In genomic region chr2:61017556-61018318, GRCh38 we compare ENCODE assay signal across 8 cellular contexts. TPM values are rescaled to one million over a fixed set of nuclear protein-coding genes. Genes with fewer than 3 reads are reported as not detected.
DNase-seq lines count a peak whose midpoint lies in the region; ATAC-seq and TF ChIP-seq lines count a peak whose summit lies in the region.

TSS of gene PEX13 (plus strand) at chr2:61017720. CDS start at chr2:61017760, 40 bp downstream.
TSS of gene PUS10 (minus strand) at chr2:61018255. CDS start at chr2:61011890, 6,365 bp downstream.

- H3F3A ChIP-seq in PC-9 (ENCODE audit: insufficient read depth, low read depth) (peaks cover 58% of the 10 kb centered on the region), neural cell (ENCODE audit: insufficient read depth, low read length, poor library complexity, severe bottlenecking) (no peaks in the 10 kb centered on the region)

- BruUV-seq in PC-9 (replicated peaks; lab: Mats Ljungman, UMichigan), result TSS peak; percentile 70

- TF ChIP-seq RAD21 in neural cell (conservative IDR thresholded peaks at IDR 0.05), result no peak

- H3K79me2 ChIP-seq in PC-9 (ENCODE audit: low read depth) (peaks cover 71% of the 10 kb centered on the region), neural cell (replicated peaks; ENCODE audit: insufficient read depth, low read length) (peaks cover 46% of the 10 kb centered on the region)

- no peak for TF ChIP-seq EP300 in neural cell (conservative IDR thresholded peaks at IDR 0.05; ENCODE audit: poor library complexity, severe bottlenecking)

- CTCF ChIA-PET in PC-9 (lab: Charles Lee), result no interaction called here

- ATAC-seq in stimulated activated naive CD8-positive, alpha-beta T cell treated with anti-CD3 and anti-CD28 coated beads, Interleukin-15, amount 100 ng/mL, for 72 hours, result peak; percentile 91

- H2AFZ ChIP-seq in PC-9, result peak within 1 kb of the TSS; percentile 84
- H2AFZ ChIP-seq in neural cell (ENCODE audit: low read depth, low read length), result peak within 1 kb of the TSS; percentile 84

- H3K27me3 ChIP-seq in PC-9 (ENCODE audit: insufficient read depth, low read depth) (no peaks in the 10 kb centered on the region), neural cell (ENCODE audit: insufficient read depth, low read depth, low read length) (no peaks in the 10 kb centered on the region)

- H3K9me2 ChIP-seq in PC-9 (ENCODE audit: insufficient read depth) (no peaks in the 10 kb centered on the region), neural cell (ENCODE audit: insufficient read depth, low read length) (no peaks in the 10 kb centered on the region)

- H3K9me3 ChIP-seq in PC-9 (ENCODE audit: insufficient read depth, low read depth), result no peaks in the 10 kb centered on the region; the same call in 1 of the 2 replicates
- H3K9me3 ChIP-seq in neural cell (ENCODE audit: low read length), result no peaks in the 10 kb centered on the region

- H3K27ac ChIP-seq in PC-9 (peak within 1 kb of the TSS; percentile 98), neural cell (ENCODE audit: low read length) (peak within 1 kb of the TSS; percentile 87)

- H3K4me2 ChIP-seq in PC-9, result peak within 1 kb of the TSS; percentile 85
- peak within 1 kb of the TSS; percentile 97 for H3K4me2 ChIP-seq in neural cell (ENCODE audit: low read length)

- H3K4me3 Mint-ChIP-seq in activated T-helper 2 cell treated with anti-CD3 and anti-CD28 coated beads, Interferon-gamma antibody, Interleukin-2, Interleukin-4, amounts not matched to agents 10 μg/mL and 5 μg/mL and 100 μg/mL, durations not matched to agents 14 hours and 24 hours and 36 hours (ENCODE audit: low read depth), result peak within 1 kb of the TSS; percentile 98
- H3K4me3 Mint-ChIP-seq in stimulated activated naive CD8-positive, alpha-beta T cell treated with anti-CD3 and anti-CD28 coated beads, Interleukin-15, amount 100 ng/mL, for 72 hours, result peak within 1 kb of the TSS; percentile 93 to 99

- intact Hi-C loops in PC-9 (cut with micrococcal nuclease; ENCODE audit: unreplicated experiment), result loop anchor here (1.0 to 10.0 kb wide), 4 partner anchors 12 to 157 kb away; partner anchors contain the start of genes REL and SANBR
- intact Hi-C loops in activated T-helper 2 cell treated with anti-CD3 and anti-CD28 coated beads, Interferon-gamma antibody, Interleukin-2, Interleukin-4, amounts not matched to agents 10 μg/mL and 5 μg/mL and 100 μg/mL, durations not matched to agents 14 hours and 24 hours and 36 hours (cut with micrococcal nuclease), result loop anchor here (1.0 to 5.0 kb wide), 7 partner anchors 48 to 521 kb away; partner anchors contain the start of genes REL, SANBR, USP34 and XPO1

- TF ChIP-seq CTCF in GM20000 (IDR thresholded peaks at IDR 0.05; ENCODE audit: extremely low read depth, missing control alignments) (no peak), PC-9 (conservative IDR thresholded peaks at IDR 0.05) (no peak), fibroblast of the aortic adventitia (IDR thresholded peaks at IDR 0.05; ENCODE audit: insufficient read depth, low read length) (no peak), neural cell (IDR thresholded peaks at IDR 0.05; ENCODE audit: poor library complexity, severe bottlenecking) (no peak)

- H4K20me1 ChIP-seq in PC-9 (ENCODE audit: insufficient read depth), result peaks cover 12% of the 10 kb centered on the region
- no peaks in the 10 kb centered on the region for H4K20me1 ChIP-seq in neural cell (ENCODE audit: insufficient read depth)

- DNase-seq in DMS 273 treated with DMSO at 0.1 percent for 48 hours (lab: John Stamatoyannopoulos, UW), result peak; percentile 83
- DNase-seq in GM20000 (ENCODE audit: low spot score), result peak; percentile 73
- DNase-seq in HT-29 (ENCODE audit: low spot score), result peak; percentile 72
- DNase-seq in PC-9, result peak; percentile 72 to 79
- DNase-seq in activated T-helper 2 cell treated with anti-CD3 and anti-CD28 coated beads, Interferon-gamma antibody, Interleukin-2, Interleukin-4, amounts not matched to agents 10 μg/mL and 5 μg/mL and 100 μg/mL, durations not matched to agents 14 hours and 24 hours and 36 hours (ENCODE audit: low spot score), result peak; percentile 67
- no peak for DNase-seq in fibroblast of the aortic adventitia (ENCODE audit: low read depth)
- DNase-seq in stimulated activated naive CD8-positive, alpha-beta T cell treated with anti-CD3 and anti-CD28 coated beads, Interleukin-15, amount 100 ng/mL, for 72 hours, result peak; percentile 75 to 76

- no peaks in the 10 kb centered on the region for H3K27me3 Mint-ChIP-seq in activated T-helper 2 cell treated with anti-CD3 and anti-CD28 coated beads, Interferon-gamma antibody, Interleukin-2, Interleukin-4, amounts not matched to agents 10 μg/mL and 5 μg/mL and 100 μg/mL, durations not matched to agents 14 hours and 24 hours and 36 hours (ENCODE audit: low read depth)
- H3K27me3 Mint-ChIP-seq in stimulated activated naive CD8-positive, alpha-beta T cell treated with anti-CD3 and anti-CD28 coated beads, Interleukin-15, amount 100 ng/mL, for 72 hours, result no peaks in the 10 kb centered on the region

- H3K4me3 ChIP-seq in PC-9 (peak within 1 kb of the TSS; percentile 87), fibroblast of the aortic adventitia (ENCODE audit: low read depth, low read length) (peak within 1 kb of the TSS; percentile 94), neural cell (ENCODE audit: low read length) (peak within 1 kb of the TSS; percentile 85)

- H3K9me3 Mint-ChIP-seq in activated T-helper 2 cell treated with anti-CD3 and anti-CD28 coated beads, Interferon-gamma antibody, Interleukin-2, Interleukin-4, amounts not matched to agents 10 μg/mL and 5 μg/mL and 100 μg/mL, durations not matched to agents 14 hours and 24 hours and 36 hours, result no peaks in the 10 kb centered on the region
- peaks cover 0 to 10% of the 10 kb centered on the region in 2 donors for H3K9me3 Mint-ChIP-seq in stimulated activated naive CD8-positive, alpha-beta T cell treated with anti-CD3 and anti-CD28 coated beads, Interleukin-15, amount 100 ng/mL, for 72 hours

- POLR2A ChIA-PET in PC-9 (lab: Charles Lee; ENCODE audit: unreplicated experiment), result interaction anchor here (0.5 kb wide), 1 partner anchor 246 kb away, joined by 3 read pairs; no protein-coding TSS in a partner anchor

- H3K4me1 Mint-ChIP-seq in activated T-helper 2 cell treated with anti-CD3 and anti-CD28 coated beads, Interferon-gamma antibody, Interleukin-2, Interleukin-4, amounts not matched to agents 10 μg/mL and 5 μg/mL and 100 μg/mL, durations not matched to agents 14 hours and 24 hours and 36 hours (ENCODE audit: low read depth), result peaks cover 36% of the 10 kb centered on the region
- peaks cover 37% of the 10 kb centered on the region for H3K4me1 Mint-ChIP-seq in stimulated activated naive CD8-positive, alpha-beta T cell treated with anti-CD3 and anti-CD28 coated beads, Interleukin-15, amount 100 ng/mL, for 72 hours

- H3K9ac ChIP-seq in neural cell (ENCODE audit: low read length), result peak within 1 kb of the TSS; percentile 81

- peaks cover 24% of the 10 kb centered on the region for H3K36me3 Mint-ChIP-seq in activated T-helper 2 cell treated with anti-CD3 and anti-CD28 coated beads, Interferon-gamma antibody, Interleukin-2, Interleukin-4, amounts not matched to agents 10 μg/mL and 5 μg/mL and 100 μg/mL, durations not matched to agents 14 hours and 24 hours and 36 hours (ENCODE audit: low read depth)

- H3K27ac Mint-ChIP-seq in activated T-helper 2 cell treated with anti-CD3 and anti-CD28 coated beads, Interferon-gamma antibody, Interleukin-2, Interleukin-4, amounts not matched to agents 10 μg/mL and 5 μg/mL and 100 μg/mL, durations not matched to agents 14 hours and 24 hours and 36 hours, result peak within 1 kb of the TSS; percentile 98
- peak within 1 kb of the TSS; percentile 88 to 98 for H3K27ac Mint-ChIP-seq in stimulated activated naive CD8-positive, alpha-beta T cell treated with anti-CD3 and anti-CD28 coated beads, Interleukin-15, amount 100 ng/mL, for 72 hours

- peaks cover 21% of the 10 kb centered on the region for H3K36me3 ChIP-seq in PC-9 (ENCODE audit: low read depth)
- no peaks in the 10 kb centered on the region for H3K36me3 ChIP-seq in neural cell (ENCODE audit: insufficient read depth, low read length)

- H3K4me1 ChIP-seq in PC-9 (replicated peaks; ENCODE audit: insufficient read depth), result peaks cover 46% of the 10 kb centered on the region

TF ChIP-seq in neural cell, 6 proteins besides CTCF, POLR2A, EP300 and RAD21 (continues in another document):
- TF ChIP-seq SMC3 (conservative IDR thresholded peaks at IDR 0.05; ENCODE audit: poor library complexity) (no peak), POLR2AphosphoS5 (IDR thresholded peaks at IDR 0.05) (peak; percentile 64)

RNA-seq across cellular contexts. Expression of gene PEX13, which starts in this region (rescaled TPM):
- total RNA-seq in HT-29 (2014; rRNA removed; shearing (Covaris generic)), result 19.8 and 22.5 TPM in 2 replicates
- total RNA-seq in PC-9 (2021), result 28.4 and 32.4 TPM in 2 replicates
- 17.9 and 21.6 TPM in 2 replicates for total RNA-seq in activated T-helper 2 cell treated with anti-CD3 and anti-CD28 coated beads, Interferon-gamma antibody, Interleukin-2, Interleukin-4, amounts not matched to agents 10 μg/mL and 5 μg/mL and 100 μg/mL, durations not matched to agents 14 hours and 24 hours and 36 hours
- 13.7 and 26.8 TPM in 2 replicates for total RNA-seq in fibroblast of the aortic adventitia (ENCODE audit: low replicate concordance)
- polyA plus RNA-seq in neural cell, result 91.3 and 95.6 TPM in 2 replicates
- polyA minus RNA-seq in neural cell, result 114 and 126 TPM in 2 replicates

RNA-seq across cellular contexts. Expression of gene PUS10, which starts in this region (rescaled TPM):
- 1.3 and 2.2 TPM in 2 replicates for total RNA-seq in HT-29 (2014; rRNA removed; shearing (Covaris generic))
- 4.5 and 5.1 TPM in 2 replicates for total RNA-seq in PC-9 (2021)
- total RNA-seq in activated T-helper 2 cell treated with anti-CD3 and anti-CD28 coated beads, Interferon-gamma antibody, Interleukin-2, Interleukin-4, amounts not matched to agents 10 μg/mL and 5 μg/mL and 100 μg/mL, durations not matched to agents 14 hours and 24 hours and 36 hours, result 7.4 TPM in 2 replicates
- 7.7 and 8.8 TPM in 2 replicates for total RNA-seq in fibroblast of the aortic adventitia (ENCODE audit: low replicate concordance)
- polyA plus RNA-seq in neural cell, result 3.5 and 3.7 TPM in 2 replicates
- 2.2 and 4.6 TPM in 2 replicates for polyA minus RNA-seq in neural cell
